In the genomic region with DNA sequence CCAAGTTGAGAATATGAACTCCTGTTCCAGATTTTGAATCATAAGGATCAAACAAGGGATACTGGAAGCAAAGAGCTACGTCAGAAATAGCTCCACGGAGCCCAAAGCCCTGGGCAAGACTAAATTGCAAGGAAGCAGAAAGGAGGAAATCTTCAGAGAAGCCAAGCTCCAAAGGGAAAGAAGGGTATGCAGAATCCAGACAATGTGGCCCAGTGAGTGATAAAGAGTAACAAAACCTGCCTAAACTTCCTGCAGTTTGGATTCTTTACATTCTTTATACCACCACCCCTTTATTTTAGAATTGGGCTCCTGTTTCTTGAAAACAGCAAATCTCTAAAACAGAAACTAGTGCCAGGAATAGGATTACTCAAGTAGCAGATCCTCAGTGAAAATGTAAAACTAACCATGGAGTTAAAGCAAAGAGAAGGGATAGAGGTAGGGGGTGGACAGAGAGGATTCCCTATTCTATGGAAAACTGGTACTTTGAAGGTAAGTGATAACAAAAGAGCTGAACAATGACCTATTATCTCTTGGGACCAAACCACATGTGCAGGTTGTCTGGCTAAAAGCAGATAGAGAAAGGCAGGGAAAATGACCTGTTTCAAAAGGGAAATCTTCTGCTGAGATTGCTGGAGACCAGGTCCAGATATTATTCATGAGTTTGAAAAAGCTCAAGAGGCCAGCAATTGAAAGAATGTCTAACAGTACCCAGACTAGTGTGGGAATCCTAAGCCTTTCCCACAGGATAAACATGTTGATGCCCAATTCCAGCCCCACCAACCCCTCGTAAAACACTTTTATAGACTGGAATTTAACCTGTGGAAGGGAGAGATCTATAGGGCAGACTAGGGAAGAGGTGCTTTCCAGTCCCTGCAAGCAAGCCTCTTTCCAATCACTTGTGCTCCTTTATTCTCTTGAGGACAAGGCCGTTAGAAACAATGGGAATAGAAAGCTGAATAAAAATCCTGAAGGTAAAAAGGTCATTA, we compare ENCODE assay signal across 17 cellular contexts. TPM values are rescaled to one million over a fixed set of nuclear protein-coding genes. Genes with fewer than 3 reads are reported as not detected.
A peak's percentile ranks its signal among the peaks of the same experiment; 100 is the strongest.
DNase-seq lines count a peak whose midpoint lies in the region; ATAC-seq and TF ChIP-seq lines count a peak whose summit lies in the region.
"Had no signal": no experiment of that assay in that cellular context is flagged by ENCODE, and none has a peak within 500 bp of the region (broad histone marks: within the 10 kb centered on the region; RNA-seq: fewer than 3 reads in every experiment).

No MANE protein-coding gene starts in this region.

- no peaks in the 10 kb centered on the region for H3K9me3 ChIP-seq in HUES6 (ENCODE audit: control insufficient read depth, insufficient read depth, low read depth, low read length)
- H3K9me3 ChIP-seq: BE2C, SJCRH30 had no signal

- peaks cover 26% of the 10 kb centered on the region for H3K4me1 Mint-ChIP-seq in chondrocyte (ENCODE audit: low read depth)

- no peaks in the 10 kb centered on the region for H3K27me3 ChIP-seq in HUES6 (ENCODE audit: control insufficient read depth, insufficient read depth, low read length)
- H3K27me3 ChIP-seq: BE2C, SJCRH30 had no signal

- H3K4me3 ChIP-seq in HUES6 (ENCODE audit: low read depth, low read length): no peak overlapping the region
- H3K4me3 ChIP-seq: SJCRH30 had no signal

- H3K4me1 ChIP-seq in HUES6 (ENCODE audit: control insufficient read depth, insufficient read depth, low read length): peaks cover 10% of the 10 kb centered on the region
- H3K4me1 ChIP-seq: BE2C, SJCRH30 had no signal

- DNase-seq in chondrocyte (ENCODE audit: low spot score): no peak
- DNase-seq in islet precursor cell: peak; percentile 75
- DNase-seq in ureter (ENCODE audit: low spot score): no peak
- DNase-seq in GOT3 (lab: John Stamatoyannopoulos, UW): no peak
- DNase-seq: BE2C; CD8-positive, alpha-beta T cell; HCEC 1CT; NCI-H1417; NCI-H1930; NCI-H510A treated with DMSO at 0.1 percent for 48 hours; SJCRH30; SW 1271 had no signal

- no peaks in the 10 kb centered on the region for H3K27me3 Mint-ChIP-seq in chondrocyte (ENCODE audit: low read depth)

- H3K4me3 Mint-ChIP-seq in chondrocyte (ENCODE audit: unreplicated experiment): no peak overlapping the region
- H3K4me3 Mint-ChIP-seq: CD8-positive, alpha-beta T cell had no signal

- no peak for TF ChIP-seq CTCF in chondrocyte (IDR thresholded peaks at IDR 0.05)

- H3K36me3 Mint-ChIP-seq in chondrocyte (ENCODE audit: low read depth): peaks cover 14% of the 10 kb centered on the region

- H3K27ac ChIP-seq in HUES6 (ENCODE audit: low read depth, low read length): peak overlapping the region; percentile 70; the same call in 1 of the 2 replicates
- H3K27ac ChIP-seq: HL-60, RWPE1, SJCRH30 had no signal

- ATAC-seq in HG02763 (IDR thresholded peaks at IDR 0.05; ENCODE audit: unreplicated experiment): no peak
- ATAC-seq in HG03521 (IDR thresholded peaks at IDR 0.05; ENCODE audit: unreplicated experiment): no peak
- ATAC-seq: CD8-positive, alpha-beta T cell had no signal

- peaks cover 40% of the 10 kb centered on the region for H3K36me3 ChIP-seq in HUES6 (ENCODE audit: control insufficient read depth, insufficient read depth, low read length)

- H3K27ac Mint-ChIP-seq in chondrocyte (ENCODE audit: unreplicated experiment): peak overlapping the region; percentile 22
- H3K27ac Mint-ChIP-seq: CD8-positive, alpha-beta T cell had no signal

- H3K9me3 Mint-ChIP-seq in chondrocyte (ENCODE audit: low read depth): no peaks in the 10 kb centered on the region
- H3K9me3 Mint-ChIP-seq: CD8-positive, alpha-beta T cell had no signal

- H3K9ac ChIP-seq in HUES6 (ENCODE audit: low read length): no peak overlapping the region

RNA-seq across cellular contexts. Expression of a gene that starts 24.5 kb away (rescaled TPM):
- total RNA-seq in chondrocyte (19.4 to 23.0 TPM (median 21.9 TPM) in 3 replicates), ureter (24.9 TPM)
